In genomic region chr18:12308386-12309100, GRCh38 we compare ENCODE assay signal across 8 cellular contexts. TPM values are rescaled to one million over a fixed set of nuclear protein-coding genes. Genes with fewer than 3 reads are reported as not detected.
DNase-seq lines count a peak whose midpoint lies in the region; ATAC-seq and TF ChIP-seq lines count a peak whose summit lies in the region.

No MANE protein-coding gene starts in this region.

- CTCF ChIA-PET in Calu3 (lab: Charles Lee) = interaction anchor here (0.7 to 1.0 kb wide), 2 partner anchors 37 to 236 kb away, joined by 3 to 6 read pairs; no protein-coding TSS in a partner anchor

- H3K27ac Mint-ChIP-seq in Calu3 (ENCODE audit: unreplicated experiment) = no peak overlapping the region

- H3K4me1 ChIP-seq in duodenal mucosa (ENCODE audit: control insufficient read depth in 1 of 2, insufficient read depth in 2 of 2, low read length in 2 of 2) = peaks cover 4 to 13% of the 10 kb centered on the region in 2 donors
- peaks cover 29% of the 10 kb centered on the region for H3K4me1 ChIP-seq in lower lobe of right lung
- peaks cover 4 to 45% (median 39%) of the 10 kb centered on the region in 5 donors for H3K4me1 ChIP-seq in subcutaneous abdominal adipose tissue (ENCODE audit: control insufficient read depth in 5 of 5, insufficient read depth in 5 of 5, low read length in 5 of 5)

- ATAC-seq in GM19455 (IDR thresholded peaks at IDR 0.05; ENCODE audit: unreplicated experiment) = peak; percentile 52
- peak; percentile 55 for ATAC-seq in HG03442 (IDR thresholded peaks at IDR 0.05; ENCODE audit: unreplicated experiment)
- ATAC-seq in lower lobe of right lung = peak; percentile 86 to 87

- H3K4me3 Mint-ChIP-seq in Calu3 (ENCODE audit: low read depth, unreplicated experiment) = peak overlapping the region; percentile 73

- peaks cover 32% of the 10 kb centered on the region for H3K27me3 Mint-ChIP-seq in Calu3 (ENCODE audit: unreplicated experiment)

- H3K9me3 Mint-ChIP-seq in Calu3 (ENCODE audit: low read depth, unreplicated experiment) = no peaks in the 10 kb centered on the region

- peak; percentile 64 for DNase-seq in Calu3
- DNase-seq in SK-N-DZ (ENCODE audit: low spot score) = peak; percentile 54
- peak; percentile 89 for DNase-seq in lower lobe of right lung
- DNase-seq in GM19240 (ENCODE audit: insufficient read length, low spot score) = no peak

- H3K36me3 ChIP-seq in duodenal mucosa (ENCODE audit: control insufficient read depth in 1 of 2, insufficient read depth in 2 of 2, low read length in 2 of 2) (no peaks in the 10 kb centered on the region), lower lobe of right lung (peaks cover 29% of the 10 kb centered on the region), subcutaneous abdominal adipose tissue (ENCODE audit: control insufficient read depth in 5 of 5, insufficient read depth in 5 of 5, low read length in 5 of 5) (peaks cover 6 to 26% (median 13%) of the 10 kb centered on the region in 5 donors)

- H3K27ac ChIP-seq in duodenal mucosa (ENCODE audit: low read depth, low read length) = peak overlapping the region; percentile 82
- H3K27ac ChIP-seq in lower lobe of right lung = peak overlapping the region; percentile 98
- peak overlapping the region; percentile 94 for H3K27ac ChIP-seq in subcutaneous abdominal adipose tissue (ENCODE audit: low read depth, low read length)

- peaks cover 7% of the 10 kb centered on the region for H3K4me1 Mint-ChIP-seq in Calu3 (ENCODE audit: low read depth, unreplicated experiment)

- H3K9me3 ChIP-seq in duodenal mucosa (ENCODE audit: control insufficient read depth in 1 of 2, low read length in 2 of 2) (peaks cover 3 to 8% of the 10 kb centered on the region in 2 donors), lower lobe of right lung (peaks cover 9% of the 10 kb centered on the region), subcutaneous abdominal adipose tissue (ENCODE audit: control insufficient read depth in 5 of 5, low read length in 5 of 5) (peaks cover 0 to 3% (median 0%) of the 10 kb centered on the region in 5 donors)

- no peak for TF ChIP-seq CTCF in Calu3 (IDR thresholded peaks at IDR 0.05; ENCODE audit: unreplicated experiment)
- no peak for TF ChIP-seq CTCF in lower lobe of right lung (IDR thresholded peaks at IDR 0.05)

- H3K9ac ChIP-seq in duodenal mucosa (ENCODE audit: low read depth in 1 of 2, low read length in 2 of 2) (peak overlapping the region in 1 of 2 donors; percentile 15), subcutaneous abdominal adipose tissue (ENCODE audit: low read length in 5 of 5) (peak overlapping the region in 4 of 5 donors; percentile 82 to 95 (median 93))

- intact Hi-C loops in Calu3 (cut with micrococcal nuclease; ENCODE audit: unreplicated experiment) = loop anchor here (1.0 kb wide), 1 partner anchor 36 kb away; no protein-coding TSS in a partner anchor
- intact Hi-C loops in lower lobe of right lung (cut with DNase I) = no loop called here

- peaks cover 19 to 27% of the 10 kb centered on the region in 2 donors for H3K27me3 ChIP-seq in duodenal mucosa (ENCODE audit: control insufficient read depth in 1 of 2, insufficient read depth in 2 of 2, low read length in 2 of 2)
- H3K27me3 ChIP-seq in lower lobe of right lung (ENCODE audit: low read depth) = no peaks in the 10 kb centered on the region
- H3K27me3 ChIP-seq in subcutaneous abdominal adipose tissue (ENCODE audit: control insufficient read depth in 5 of 5, insufficient read depth in 4 of 5, low read length in 5 of 5) = no peaks in the 10 kb centered on the region

- no TSS peak for BruUV-seq in Calu3 (replicated peaks; lab: Mats Ljungman, UMichigan)

- H3K4me3 ChIP-seq in duodenal mucosa (ENCODE audit: low read depth in 1 of 2, low read length in 2 of 2) (peak overlapping the region; percentile 54 to 63), lower lobe of right lung (peak overlapping the region; percentile 71), subcutaneous abdominal adipose tissue (ENCODE audit: low read depth in 1 of 5, low read length in 5 of 5) (peak overlapping the region; percentile 82 to 94 (median 86))

- H3K36me3 Mint-ChIP-seq in Calu3 (ENCODE audit: insufficient read depth, unreplicated experiment) = peaks cover 41% of the 10 kb centered on the region

RNA-seq across cellular contexts. Expression of gene TUBB6, which starts 0.5 kb away (rescaled TPM):
- total RNA-seq in Calu3 (2022) (25.7 and 34.5 TPM in 2 replicates), lower lobe of right lung (92.9 TPM)
- polyA plus RNA-seq in SK-N-DZ (2014; cell fraction: cytosol; rRNA removed) = 67.3 and 69.0 TPM in 2 replicates
- 29.0 and 31.2 TPM in 2 replicates for polyA plus RNA-seq in SK-N-DZ (2014; cell fraction: nucleus; rRNA removed)

RNA-seq across cellular contexts. Expression of gene CIDEA, which starts 54.4 kb away (rescaled TPM):
- total RNA-seq in Calu3 (2022) (not detected in 2 replicates), lower lobe of right lung (not detected)
- not detected in 2 replicates for polyA plus RNA-seq in SK-N-DZ (2014; cell fraction: cytosol; rRNA removed)
- polyA plus RNA-seq in SK-N-DZ (2014; cell fraction: nucleus; rRNA removed) = not detected in 2 replicates
